28 cellular contexts compared by ENCODE assay signal in genomic region chr2:125526093-125526492, GRCh38.
"Had no signal": no experiment of that assay in that cellular context is flagged by ENCODE, and none has a peak within 500 bp of the region (broad histone marks: within the 10 kb centered on the region; RNA-seq: fewer than 3 reads in every experiment).

No MANE protein-coding gene starts in this region.

- H3K4me2 ChIP-seq: neural progenitor cell, smooth muscle cell had no signal

- H3K9me3 ChIP-seq: gastroesophageal sphincter, suprapubic skin had no signal

- H3K9ac ChIP-seq: neural progenitor cell, parathyroid adenoma had no signal

- H3K9me3 Mint-ChIP-seq: nephron; neural progenitor cell; stimulated activated naive CD8-positive, alpha-beta T cell treated with anti-CD3 and anti-CD28 coated beads, Interleukin-15, amount 100 ng/mL, for 72 hours had no signal

- H2AFZ ChIP-seq: neural progenitor cell, parathyroid adenoma had no signal

- H3K27me3 ChIP-seq: dorsolateral prefrontal cortex, foreskin keratinocyte, gastroesophageal sphincter, heart left ventricle, neural progenitor cell, suprapubic skin had no signal

- H3K27me3 Mint-ChIP-seq: memory B cell; naive thymus-derived CD4-positive, alpha-beta T cell; progenitor cell of endocrine pancreas; stimulated activated naive CD8-positive, alpha-beta T cell treated with anti-CD3 and anti-CD28 coated beads, Interleukin-15, amount 100 ng/mL, for 72 hours had no signal

- H3K79me2 ChIP-seq: parathyroid adenoma had no signal

- DNase-seq: dorsolateral prefrontal cortex; effector CD4-positive, alpha-beta T cell; foreskin keratinocyte; heart left ventricle; hippocampal formation; kidney; midbrain; naive thymus-derived CD4-positive, alpha-beta T cell; stimulated activated CD4-positive, alpha-beta T cell treated with anti-CD3 and anti-CD28 coated beads, Interleukin-12 subunit alpha, Interleukin-12 subunit beta, amount 100 ng/mL, for 4 hours; stimulated activated CD4-positive, alpha-beta T cell treated with anti-CD3 and anti-CD28 coated beads, Interleukin-1b, Interleukin-23, amount 100 ng/mL, for 48 hours; stimulated activated CD4-positive, alpha-beta T cell treated with anti-CD3 and anti-CD28 coated beads, Interleukin-4, amount 100 ng/mL, for 1 hour; stimulated activated CD8-positive, alpha-beta memory T cell treated with anti-CD3 and anti-CD28 coated beads, Interleukin-4, amount 100 ng/mL, for 48 hours; stimulated activated naive CD4-positive, alpha-beta T cell; stimulated activated naive CD8-positive, alpha-beta T cell treated with anti-CD3 and anti-CD28 coated beads, Interleukin-15, amount 100 ng/mL, for 72 hours; trophoblast cell had no signal

- H3K36me3 Mint-ChIP-seq: memory B cell; naive thymus-derived CD4-positive, alpha-beta T cell; neural progenitor cell had no signal

- H3K4me3 Mint-ChIP-seq: memory B cell; naive thymus-derived CD4-positive, alpha-beta T cell; nephron; neural progenitor cell; stimulated activated naive CD8-positive, alpha-beta T cell treated with anti-CD3 and anti-CD28 coated beads, Interleukin-15, amount 100 ng/mL, for 72 hours had no signal

- H3K27ac Mint-ChIP-seq: memory B cell; naive thymus-derived CD4-positive, alpha-beta T cell; nephron; neural progenitor cell; progenitor cell of endocrine pancreas; stimulated activated naive CD8-positive, alpha-beta T cell treated with anti-CD3 and anti-CD28 coated beads, Interleukin-15, amount 100 ng/mL, for 72 hours had no signal

- H3K36me3 ChIP-seq: gastroesophageal sphincter, heart left ventricle, neural progenitor cell, suprapubic skin had no signal

- H3K4me1 ChIP-seq: foreskin keratinocyte, gastroesophageal sphincter, heart left ventricle, neural progenitor cell, parathyroid adenoma, suprapubic skin had no signal

- H3K4me1 Mint-ChIP-seq: memory B cell; naive thymus-derived CD4-positive, alpha-beta T cell; nephron; neural progenitor cell; stimulated activated naive CD8-positive, alpha-beta T cell treated with anti-CD3 and anti-CD28 coated beads, Interleukin-15, amount 100 ng/mL, for 72 hours had no signal

- H3K27ac ChIP-seq: dorsolateral prefrontal cortex, epithelial cell of prostate, foreskin keratinocyte, gastroesophageal sphincter, heart left ventricle, neural progenitor cell, parathyroid adenoma, suprapubic skin had no signal

- H3K4me3 ChIP-seq: dorsolateral prefrontal cortex, gastroesophageal sphincter, heart left ventricle, lung, neural progenitor cell, smooth muscle cell, suprapubic skin had no signal

- ATAC-seq: esophagus mucosa; foreskin keratinocyte; gastroesophageal sphincter; heart left ventricle; left lobe of liver; naive thymus-derived CD4-positive, alpha-beta T cell; sciatic nerve; stimulated activated naive CD8-positive, alpha-beta T cell treated with anti-CD3 and anti-CD28 coated beads, Interleukin-15, amount 100 ng/mL, for 72 hours had no signal
